Comparison of ENCODE assay signal across 9 cellular contexts in the genomic region with DNA sequence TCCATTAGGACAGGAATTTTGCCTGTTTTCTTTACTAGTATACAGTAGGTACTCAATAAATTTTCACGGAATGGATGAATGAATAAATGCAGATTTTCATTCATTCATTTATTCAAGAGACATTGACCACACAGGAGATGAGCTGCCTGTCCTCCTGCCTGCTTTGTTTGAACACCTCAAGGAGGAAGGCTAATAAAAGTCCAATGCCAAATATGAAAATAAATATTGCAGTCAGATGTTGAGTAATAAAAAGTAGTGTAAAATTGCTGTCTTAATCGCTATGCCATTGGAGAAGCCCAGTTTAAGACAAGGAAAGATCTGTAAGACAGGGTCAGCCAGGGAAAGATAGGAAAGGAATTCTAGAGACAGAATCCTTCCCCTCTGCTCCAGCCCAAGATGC.
"Had no signal": no experiment of that assay in that cellular context is flagged by ENCODE, and none has a peak within 500 bp of the region (broad histone marks: within the 10 kb centered on the region; RNA-seq: fewer than 3 reads in every experiment).

No MANE protein-coding gene starts in this region.

- H3K36me3 ChIP-seq: HAP-1 had no signal

- H2AFZ ChIP-seq: GM23248 had no signal

- H3K4me3 ChIP-seq: GM23248, HAP-1 had no signal

- H3K27ac ChIP-seq: GM23248, HL-60 had no signal

- DNase-seq: GM23248, GOT3, H7, HFFc6, KBM-7 had no signal

- H3K4me1 ChIP-seq: HAP-1 had no signal

- H3K9me3 ChIP-seq: HAP-1 had no signal

- H3K9ac ChIP-seq: GM23248 had no signal

- ATAC-seq: HCT116, HepG2 had no signal
